In the genomic region with DNA sequence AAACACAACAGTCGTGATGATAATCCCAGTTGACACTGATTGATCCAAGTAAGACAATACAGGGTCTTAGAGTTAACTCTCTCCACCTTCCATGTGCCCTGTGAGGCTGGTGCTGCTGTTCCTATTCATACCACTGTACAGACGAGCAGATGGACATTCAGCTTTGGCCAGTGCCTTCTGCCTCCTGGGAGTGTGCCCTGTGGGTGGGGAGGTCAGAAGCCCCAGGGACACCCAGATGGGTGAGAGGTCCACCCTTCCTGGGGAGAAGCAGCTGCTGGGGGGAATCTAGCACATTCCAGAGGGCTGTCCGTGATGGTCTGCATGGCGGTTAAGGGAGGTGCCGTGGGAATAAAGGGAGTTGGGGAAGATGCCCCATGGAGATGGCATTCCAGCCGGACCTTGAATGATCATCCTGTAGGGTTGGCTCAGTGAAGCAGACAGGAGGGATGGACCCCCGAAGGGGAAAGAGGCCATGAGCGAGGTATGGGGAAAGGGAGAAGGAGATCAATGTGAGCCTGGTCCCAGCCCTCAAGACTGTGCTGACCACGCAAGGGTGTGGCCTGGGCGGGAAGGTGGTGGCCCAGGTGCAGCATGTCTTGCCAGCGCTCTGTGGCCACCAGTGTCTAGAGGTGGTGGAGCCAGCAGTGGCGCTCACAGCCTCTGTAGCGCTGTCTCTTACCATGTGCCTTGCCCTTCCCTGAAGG, we compare ENCODE assay signal across 10 cellular contexts.
"Had no signal": no experiment of that assay in that cellular context is flagged by ENCODE, and none has a peak within 500 bp of the region (broad histone marks: within the 10 kb centered on the region; RNA-seq: fewer than 3 reads in every experiment).

No MANE protein-coding gene starts in this region.

- H3K27me3 Mint-ChIP-seq: activated CD4-positive, alpha-beta T cell treated with anti-CD3 and anti-CD28 coated beads, Interleukin-2, amount 10 ng/mL, durations not matched to agents 24 days and 14 days; activated naive CD8-positive, alpha-beta T cell had no signal

- DNase-seq: activated CD4-positive, alpha-beta T cell treated with anti-CD3 and anti-CD28 coated beads, Interleukin-2, amount 10 ng/mL, durations not matched to agents 24 days and 14 days; erythroblast; foreskin melanocyte; left lung; naive thymus-derived CD4-positive, alpha-beta T cell; stimulated activated naive CD8-positive, alpha-beta T cell treated with anti-CD3 and anti-CD28 coated beads, Interleukin-15, Interleukin-2, amounts not matched to agents 100 U/mL and 50 U/mL, for 24 hours; T-helper 1 cell; T1000 had no signal

- ATAC-seq: left lung; naive thymus-derived CD4-positive, alpha-beta T cell; stimulated activated naive CD8-positive, alpha-beta T cell treated with anti-CD3 and anti-CD28 coated beads, Interleukin-15, Interleukin-2, amounts not matched to agents 100 U/mL and 50 U/mL, for 24 hours had no signal

- H3K36me3 Mint-ChIP-seq: activated naive CD8-positive, alpha-beta T cell; naive thymus-derived CD4-positive, alpha-beta T cell had no signal

- H3K4me1 Mint-ChIP-seq: activated CD4-positive, alpha-beta T cell treated with anti-CD3 and anti-CD28 coated beads, Interleukin-2, amount 10 ng/mL, durations not matched to agents 24 days and 14 days had no signal

- H3K9me3 Mint-ChIP-seq: activated CD4-positive, alpha-beta T cell treated with anti-CD3 and anti-CD28 coated beads, Interleukin-2, amount 10 ng/mL, durations not matched to agents 24 days and 14 days; naive thymus-derived CD4-positive, alpha-beta T cell had no signal

- H3K36me3 ChIP-seq: left lung, tibial nerve had no signal

- H3K4me3 ChIP-seq: left lung, tibial nerve had no signal

- H3K27ac ChIP-seq: left lung, tibial nerve had no signal

- H3K9me3 ChIP-seq: left lung, tibial nerve had no signal

- H3K4me3 Mint-ChIP-seq: activated CD4-positive, alpha-beta T cell treated with anti-CD3 and anti-CD28 coated beads, Interleukin-2, amount 10 ng/mL, durations not matched to agents 24 days and 14 days; activated naive CD8-positive, alpha-beta T cell; naive thymus-derived CD4-positive, alpha-beta T cell had no signal

- H3K27ac Mint-ChIP-seq: activated CD4-positive, alpha-beta T cell treated with anti-CD3 and anti-CD28 coated beads, Interleukin-2, amount 10 ng/mL, durations not matched to agents 24 days and 14 days; activated naive CD8-positive, alpha-beta T cell; naive thymus-derived CD4-positive, alpha-beta T cell had no signal

- H3K27me3 ChIP-seq: left lung, tibial nerve had no signal

- H3K4me1 ChIP-seq: left lung had no signal
